10 cellular contexts compared by ENCODE assay signal in the genomic region with DNA sequence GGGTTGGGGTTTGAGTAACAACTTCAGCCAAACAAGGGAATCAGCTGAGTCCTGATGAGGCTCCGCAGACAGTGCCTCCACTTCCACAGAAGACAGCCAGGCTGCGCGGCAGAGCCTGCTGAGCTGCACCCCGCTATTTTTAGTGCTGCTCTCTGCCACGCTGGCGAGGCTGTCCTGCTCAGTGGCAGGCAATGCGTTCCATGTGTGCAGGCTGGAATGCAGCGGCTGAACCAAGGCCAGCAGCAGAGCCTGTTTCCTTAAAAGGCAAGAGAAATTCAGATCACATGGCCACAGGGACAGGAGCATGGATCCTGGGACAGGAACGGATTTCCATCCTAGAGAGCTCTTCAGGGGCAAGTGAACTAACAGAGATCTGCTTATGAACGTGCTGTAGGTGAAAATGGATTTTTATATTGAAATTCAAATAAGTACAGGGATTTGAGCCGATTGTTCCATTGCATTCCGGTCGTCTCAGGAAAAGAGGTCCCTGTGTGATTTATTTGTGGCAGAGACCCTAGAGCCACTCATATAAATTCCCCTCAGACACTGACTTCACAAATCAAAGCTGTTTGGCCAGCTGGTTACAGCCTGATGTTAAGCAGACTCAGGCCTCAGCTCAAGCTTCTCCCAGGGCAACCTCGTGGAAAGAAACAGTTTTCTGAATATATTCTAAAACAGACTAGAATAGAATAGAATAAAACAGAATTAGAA.
DNase-seq lines count a peak whose midpoint lies in the region; ATAC-seq and TF ChIP-seq lines count a peak whose summit lies in the region.
"Had no signal": no experiment of that assay in that cellular context is flagged by ENCODE, and none has a peak within 500 bp of the region (broad histone marks: within the 10 kb centered on the region; RNA-seq: fewer than 3 reads in every experiment).

No MANE protein-coding gene starts in this region.

- intact Hi-C loops in heart right ventricle (cut with DNase I): loop anchor here in 4 of 10 donors (1.0 to 10.0 kb wide), 5 partner anchors 24 to 151 kb away; no protein-coding TSS in a partner anchor
- intact Hi-C loops in activated CD4-positive, alpha-beta memory T cell treated with anti-CD3 and anti-CD28 coated beads for 36 hours (cut with micrococcal nuclease): no loop called here

- no peaks in the 10 kb centered on the region for H3K4me1 Mint-ChIP-seq in activated CD4-positive, alpha-beta memory T cell treated with anti-CD3 and anti-CD28 coated beads for 36 hours (ENCODE audit: low read depth)
- H3K4me1 Mint-ChIP-seq: activated CD4-positive, alpha-beta T cell treated with anti-CD3 and anti-CD28 coated beads for 36 hours had no signal

- no peaks in the 10 kb centered on the region for H3K27me3 ChIP-seq in heart right ventricle
- H3K27me3 ChIP-seq in osteoblast (ENCODE audit: insufficient read depth, low read length): no peaks in the 10 kb centered on the region

- CTCF ChIA-PET in activated CD4-positive, alpha-beta memory T cell treated with anti-CD3 and anti-CD28 coated beads for 36 hours (lab: Charles Lee): interaction anchor here (1.0 kb wide), 1 partner anchor 106 kb away, joined by 4 read pairs; no protein-coding TSS in a partner anchor

- H3K36me3 ChIP-seq in heart right ventricle (no peaks in the 10 kb centered on the region), osteoblast (ENCODE audit: insufficient read depth, low read length) (no peaks in the 10 kb centered on the region)

- no peaks in the 10 kb centered on the region for H4K20me1 ChIP-seq in osteoblast (ENCODE audit: insufficient read depth, low read length)

- H3K36me3 Mint-ChIP-seq in activated CD4-positive, alpha-beta memory T cell treated with anti-CD3 and anti-CD28 coated beads for 36 hours: no peaks in the 10 kb centered on the region

- H3K79me2 ChIP-seq in osteoblast (ENCODE audit: insufficient read depth, low read length): no peaks in the 10 kb centered on the region

- no peak overlapping the region for H3K4me3 ChIP-seq in heart right ventricle
- H3K4me3 ChIP-seq in osteoblast (ENCODE audit: insufficient read depth, low read length): no peak overlapping the region

- H3K4me2 ChIP-seq in osteoblast (ENCODE audit: insufficient read depth, low read length): peak overlapping the region; percentile 14

- ATAC-seq in heart right ventricle: peak; percentile 93 to 97 (median 95)
- ATAC-seq in HG02642 (IDR thresholded peaks at IDR 0.05; ENCODE audit: poor library complexity, unreplicated experiment): no peak
- ATAC-seq: activated CD4-positive, alpha-beta T cell treated with anti-CD3 and anti-CD28 coated beads for 36 hours had no signal

- H3K4me1 ChIP-seq in heart right ventricle: peaks cover 13 to 38% (median 30%) of the 10 kb centered on the region in 9 donors
- H3K4me1 ChIP-seq in osteoblast (ENCODE audit: insufficient read depth, low read length): peaks cover 37% of the 10 kb centered on the region

- DNase-seq in AG20443 (ENCODE audit: low spot score) (peak; percentile 94), amniotic epithelial cell (ENCODE audit: low read depth) (peak; percentile 87), heart right ventricle (peak; percentile 88 to 91), osteoblast (ENCODE audit: insufficient read length, low spot score, missing footprints) (peak; percentile 69), NCI-H2196 treated with DMSO at 0.1 percent for 48 hours (lab: John Stamatoyannopoulos, UW; ENCODE audit: unreplicated experiment) (no peak)
- DNase-seq in activated CD4-positive, alpha-beta memory T cell treated with anti-CD3 and anti-CD28 coated beads for 36 hours: no peak
- no peak for DNase-seq in activated CD8-positive, alpha-beta memory T cell treated with anti-CD3 and anti-CD28 coated beads for 24 hours
- DNase-seq: activated CD4-positive, alpha-beta T cell treated with anti-CD3 and anti-CD28 coated beads for 36 hours; DMS153 had no signal

- H3K9me3 Mint-ChIP-seq in activated CD4-positive, alpha-beta memory T cell treated with anti-CD3 and anti-CD28 coated beads for 36 hours: no peaks in the 10 kb centered on the region

- 6 to 14% methylated on average over 14 of the region's 14 CpGs for WGBS in heart right ventricle, 2 donors

- POLR2A ChIA-PET in activated CD4-positive, alpha-beta memory T cell treated with anti-CD3 and anti-CD28 coated beads for 36 hours (lab: Charles Lee): no interaction called here

- H3K27ac ChIP-seq in heart right ventricle (peak overlapping the region; percentile 85 to 96 (median 88)), osteoblast (ENCODE audit: low read depth, low read length) (peak overlapping the region; percentile 93)

- peaks cover 7% of the 10 kb centered on the region for H3K27me3 Mint-ChIP-seq in activated CD4-positive, alpha-beta memory T cell treated with anti-CD3 and anti-CD28 coated beads for 36 hours

- no peak overlapping the region for H3K27ac Mint-ChIP-seq in activated CD4-positive, alpha-beta memory T cell treated with anti-CD3 and anti-CD28 coated beads for 36 hours
- H3K27ac Mint-ChIP-seq: activated CD4-positive, alpha-beta T cell treated with anti-CD3 and anti-CD28 coated beads for 36 hours had no signal

- no peak overlapping the region for H3K4me3 Mint-ChIP-seq in activated CD4-positive, alpha-beta memory T cell treated with anti-CD3 and anti-CD28 coated beads for 36 hours
- H3K4me3 Mint-ChIP-seq: activated CD4-positive, alpha-beta T cell treated with anti-CD3 and anti-CD28 coated beads for 36 hours had no signal

- TF ChIP-seq CTCF in heart right ventricle (IDR thresholded peaks at IDR 0.05) (peak; percentile 18 to 75 (median 37)), osteoblast (IDR thresholded peaks at IDR 0.05; ENCODE audit: extremely low read depth, low read depth, low read length) (peak; percentile 32)

- no peak overlapping the region for H2AFZ ChIP-seq in osteoblast (ENCODE audit: low read length)

- H3K9me3 ChIP-seq in heart right ventricle (no peaks in the 10 kb centered on the region), osteoblast (ENCODE audit: low read depth, low read length) (no peaks in the 10 kb centered on the region)

Comparison
In these comparisons a context has a peak if more than half of its experiments do, and no peak if none do; other contexts are left out.
1. DNase-seq: peak in AG20443 (single experiment), amniotic epithelial cell (single experiment), heart right ventricle (2 of 2) and osteoblast (single experiment); none in activated CD4-positive, alpha-beta memory T cell treated with anti-CD3 and anti-CD28 coated beads for 36 hours (single experiment), NCI-H2196 treated with DMSO at 0.1 percent for 48 hours (single experiment) and activated CD8-positive, alpha-beta memory T cell treated with anti-CD3 and anti-CD28 coated beads for 24 hours (single experiment).